Comparison of ENCODE assay signal across 9 cellular contexts in genomic region chr16:8818499-8819270, GRCh38. TPM values are rescaled to one million over a fixed set of nuclear protein-coding genes. Genes with fewer than 3 reads are reported as not detected.
DNase-seq lines count a peak whose midpoint lies in the region; ATAC-seq and TF ChIP-seq lines count a peak whose summit lies in the region.
"Had no signal": no experiment of that assay in that cellular context is flagged by ENCODE, and none has a peak within 500 bp of the region (broad histone marks: within the 10 kb centered on the region; RNA-seq: fewer than 3 reads in every experiment).

No MANE protein-coding gene starts in this region.

- H3K9me3 ChIP-seq in ascending aorta: no peaks in the 10 kb centered on the region

- no peak overlapping the region for H3K4me3 ChIP-seq in H7 (ENCODE audit: insufficient read depth, low read depth, low read length)
- no peak overlapping the region for H3K4me3 ChIP-seq in ascending aorta

- no peaks in the 10 kb centered on the region for H3K27me3 ChIP-seq in H7 (ENCODE audit: control insufficient read depth, insufficient read depth, low read length)
- no peaks in the 10 kb centered on the region for H3K27me3 ChIP-seq in ascending aorta

- DNase-seq in germinal center (ENCODE audit: low spot score) (peak; percentile 31), sciatic nerve (ENCODE audit: low spot score) (no peak), H7 (no peak), ascending aorta (ENCODE audit: low spot score in 2 of 2) (no peak)
- DNase-seq: mammary epithelial cell, NCI-H2107 had no signal

- no peaks in the 10 kb centered on the region for H3K4me1 ChIP-seq in ascending aorta

- no peak for TF ChIP-seq CTCF in ascending aorta (IDR thresholded peaks at IDR 0.05)

- intact Hi-C loops in sciatic nerve (cut with DNase I): no loop called here
- intact Hi-C loops in ascending aorta (cut with DNase I): no loop called here

- peaks cover 33% of the 10 kb centered on the region for H3K36me3 ChIP-seq in H7 (replicated peaks; ENCODE audit: control insufficient read depth, insufficient read depth, low read length)
- H3K36me3 ChIP-seq in ascending aorta: peaks cover 54 to 64% of the 10 kb centered on the region in 2 donors

- no peak overlapping the region for H3K27ac ChIP-seq in ascending aorta

- ATAC-seq in GM18511 (IDR thresholded peaks at IDR 0.05; ENCODE audit: unreplicated experiment) (peak; percentile 92), GM21381 (IDR thresholded peaks at IDR 0.05; ENCODE audit: unreplicated experiment) (peak; percentile 81), HG03139 (IDR thresholded peaks at IDR 0.05; ENCODE audit: unreplicated experiment) (peak; percentile 61), sciatic nerve (no peak)

RNA-seq across cellular contexts. Expression of gene PMM2, which starts 21.0 kb away (rescaled TPM):
- total RNA-seq in sciatic nerve: 45.4 TPM
- total RNA-seq in H7 (2014; rRNA removed; shearing (Covaris generic)): 36.5 and 49.1 TPM in 2 replicates
- total RNA-seq in ascending aorta: 17.9 TPM

RNA-seq across cellular contexts. Expression of gene TMEM186, which starts 21.2 kb away (rescaled TPM):
- total RNA-seq in sciatic nerve (8.1 TPM), ascending aorta (1.5 TPM)
- 8.2 and 12.1 TPM in 2 replicates for total RNA-seq in H7 (2014; rRNA removed; shearing (Covaris generic))

RNA-seq across cellular contexts. Expression of gene CARHSP1, which starts 50.1 kb away (rescaled TPM):
- total RNA-seq in sciatic nerve: 118 TPM
- total RNA-seq in H7 (2014; rRNA removed; shearing (Covaris generic)): 324 and 345 TPM in 2 replicates
- total RNA-seq in ascending aorta: 151 TPM
